In the genomic region with DNA sequence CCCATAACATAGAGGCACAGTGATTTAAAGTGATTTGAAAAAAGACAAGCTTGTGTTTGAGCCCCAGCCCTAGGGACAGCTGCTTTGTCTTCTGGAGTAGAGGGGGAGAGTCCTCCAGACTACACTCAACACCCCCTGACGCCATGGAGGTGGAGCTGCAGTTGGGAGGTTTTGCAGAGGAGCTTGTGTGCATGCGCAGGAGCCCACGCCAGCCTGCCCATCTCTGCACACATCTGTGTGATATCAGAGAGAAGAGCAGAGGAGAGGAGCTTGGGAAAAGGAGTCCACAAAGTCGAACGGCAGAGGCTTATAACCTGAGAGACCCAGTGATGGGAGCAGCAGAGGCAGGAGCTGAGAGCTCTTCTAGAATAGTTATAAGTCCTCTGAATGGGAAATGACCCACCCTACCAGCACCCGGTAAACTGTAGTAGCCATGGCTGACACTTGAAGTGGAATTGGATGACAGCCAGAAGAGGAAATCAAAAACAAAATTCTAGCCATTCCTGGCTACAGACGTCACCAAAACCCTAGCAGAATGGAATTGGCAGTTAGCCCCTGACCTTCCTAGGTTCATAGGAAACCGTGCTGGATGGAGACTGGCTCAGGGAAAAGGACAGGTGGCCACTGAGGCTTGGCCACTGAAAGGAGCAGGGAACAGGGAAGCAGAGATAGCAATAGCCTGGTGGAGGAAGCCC, we compare ENCODE assay signal across 18 cellular contexts.
A peak's percentile ranks its signal among the peaks of the same experiment; 100 is the strongest.
DNase-seq lines count a peak whose midpoint lies in the region; FAIRE-seq and TF ChIP-seq lines count a peak whose summit lies in the region.
"Had no signal": no experiment of that assay in that cellular context is flagged by ENCODE, and none has a peak within 500 bp of the region (broad histone marks: within the 10 kb centered on the region; RNA-seq: fewer than 3 reads in every experiment).

No MANE protein-coding gene starts in this region.

- H3K9me3 ChIP-seq in CD4-positive, alpha-beta memory T cell (ENCODE audit: control insufficient read depth in 1 of 2, low read length in 2 of 2) = no peaks in the 10 kb centered on the region
- no peaks in the 10 kb centered on the region for H3K9me3 ChIP-seq in suprapubic skin
- H3K9me3 ChIP-seq: right lobe of liver had no signal

- intact Hi-C loops in CD4-positive, alpha-beta memory T cell (cut with micrococcal nuclease) = no loop called here

- POLR2A ChIA-PET in CD4-positive, alpha-beta memory T cell (lab: Charles Lee; ENCODE audit: partially characterized antibody) = no interaction called here

- peak; percentile 7 for DNase-seq in A172 (ENCODE audit: low spot score)
- peak; percentile 18 for DNase-seq in EH (ENCODE audit: low read depth)
- DNase-seq in NCI-H510A (lab: John Stamatoyannopoulos, UW) = peak; percentile 8
- peak; percentile 6 for DNase-seq in fibroblast of the aortic adventitia (ENCODE audit: low read depth)
- DNase-seq in CD4-positive, alpha-beta memory T cell = no peak
- DNase-seq in activated CD4-positive, alpha-beta T cell treated with anti-CD3 and anti-CD28 coated beads, Interleukin-2, amount 50 U/mL, for 48 hours = no peak
- no peak for DNase-seq in D721Med (ENCODE audit: insufficient read length, low spot score)
- no peak for DNase-seq in suprapubic skin (ENCODE audit: low spot score in 2 of 2)
- DNase-seq: activated CD4-positive, alpha-beta memory T cell treated with anti-CD3 and anti-CD28 coated beads for 36 hours; effector CD8-positive, alpha-beta T cell; head of caudate nucleus; NCI-H2081 treated with DMSO at 0.1 percent for 48 hours; right lobe of liver; stimulated activated naive CD8-positive, alpha-beta T cell treated with anti-CD3 and anti-CD28 coated beads, Interleukin-15, Interleukin-2, amounts not matched to agents 100 U/mL and 50 U/mL, for 24 hours; T1000 had no signal

- no peak for FAIRE-seq in D721Med (lab: Jason Lieb, UNC)
- FAIRE-seq: astrocyte had no signal

- H3K27ac ChIP-seq in CD4-positive, alpha-beta memory T cell (ENCODE audit: low read depth, low read length) = no peak overlapping the region
- no peak overlapping the region for H3K27ac ChIP-seq in suprapubic skin
- H3K27ac ChIP-seq: BLaER1 treated with 17β-estradiol and CSF1 and Interleukin-3, amounts not matched to agents 10 nM and 100 nM; right lobe of liver had no signal

- H3K4me3 Mint-ChIP-seq in CD4-positive, alpha-beta memory T cell = no peak overlapping the region
- H3K4me3 Mint-ChIP-seq: activated CD4-positive, alpha-beta memory T cell treated with anti-CD3 and anti-CD28 coated beads for 36 hours; nephron had no signal

- no peaks in the 10 kb centered on the region for H3K27me3 ChIP-seq in CD4-positive, alpha-beta memory T cell (ENCODE audit: insufficient read depth, low read length)
- H3K27me3 ChIP-seq in suprapubic skin = peaks cover 8% of the 10 kb centered on the region
- H3K27me3 ChIP-seq: BLaER1 treated with 17β-estradiol and CSF1 and Interleukin-3, amounts not matched to agents 10 nM and 100 nM; right lobe of liver had no signal

- H3K36me3 Mint-ChIP-seq in CD4-positive, alpha-beta memory T cell = no peaks in the 10 kb centered on the region
- H3K36me3 Mint-ChIP-seq: activated CD4-positive, alpha-beta memory T cell treated with anti-CD3 and anti-CD28 coated beads for 36 hours had no signal

- no peak for TF ChIP-seq CTCF in fibroblast of the aortic adventitia (IDR thresholded peaks at IDR 0.05; ENCODE audit: insufficient read depth, low read length)
- no peak for TF ChIP-seq CTCF in D721Med (IDR thresholded peaks at IDR 0.05; ENCODE audit: insufficient read depth, missing control alignments)
- TF ChIP-seq CTCF in suprapubic skin (IDR thresholded peaks at IDR 0.05) = no peak

- no peak overlapping the region for H3K4me3 ChIP-seq in fibroblast of the aortic adventitia (ENCODE audit: low read depth, low read length)
- H3K4me3 ChIP-seq in CD4-positive, alpha-beta memory T cell (ENCODE audit: low read length in 2 of 2) = no peak overlapping the region
- H3K4me3 ChIP-seq in suprapubic skin = no peak overlapping the region
- H3K4me3 ChIP-seq: BLaER1 treated with 17β-estradiol and CSF1 and Interleukin-3, amounts not matched to agents 10 nM and 100 nM; right lobe of liver had no signal

- H3K9me3 Mint-ChIP-seq in CD4-positive, alpha-beta memory T cell = peaks cover 0 to 11% (median 0%) of the 10 kb centered on the region in 8 donors
- H3K9me3 Mint-ChIP-seq: nephron had no signal

- 61% methylated on average over 8 of the region's 8 CpGs for WGBS in suprapubic skin

- H3K4me1 Mint-ChIP-seq in CD4-positive, alpha-beta memory T cell = no peaks in the 10 kb centered on the region

- no peak overlapping the region for H3K27ac Mint-ChIP-seq in CD4-positive, alpha-beta memory T cell
- H3K27ac Mint-ChIP-seq: activated CD4-positive, alpha-beta memory T cell treated with anti-CD3 and anti-CD28 coated beads for 36 hours; nephron had no signal

- peaks cover 8 to 10% of the 10 kb centered on the region in 2 donors for H3K27me3 Mint-ChIP-seq in CD4-positive, alpha-beta memory T cell

- TF ChIP-seq EP300 in suprapubic skin (IDR thresholded peaks at IDR 0.05) = no peak

- H3K4me1 ChIP-seq in CD4-positive, alpha-beta memory T cell (ENCODE audit: insufficient read depth, low read length) = no peaks in the 10 kb centered on the region
- H3K4me1 ChIP-seq in suprapubic skin = peaks cover 4% of the 10 kb centered on the region
- H3K4me1 ChIP-seq: BLaER1 treated with 17β-estradiol and CSF1 and Interleukin-3, amounts not matched to agents 10 nM and 100 nM; right lobe of liver had no signal

- no peak for TF ChIP-seq POLR2A in suprapubic skin (IDR thresholded peaks at IDR 0.05)

- H3K36me3 ChIP-seq in CD4-positive, alpha-beta memory T cell (ENCODE audit: insufficient read depth, low read length) = no peaks in the 10 kb centered on the region
- H3K36me3 ChIP-seq in suprapubic skin = no peaks in the 10 kb centered on the region
- H3K36me3 ChIP-seq: BLaER1 treated with 17β-estradiol and CSF1 and Interleukin-3, amounts not matched to agents 10 nM and 100 nM; right lobe of liver had no signal

- CTCF ChIA-PET in CD4-positive, alpha-beta memory T cell (lab: Charles Lee; ENCODE audit: partially characterized antibody) = no interaction called here

Comparison
In these comparisons a context has a peak if more than half of its experiments do, and no peak if none do; other contexts are left out.
1. DNase-seq: peak in A172 (single experiment), EH (single experiment), NCI-H510A (single experiment) and fibroblast of the aortic adventitia (single experiment); none in CD4-positive, alpha-beta memory T cell (0 of 5), activated CD4-positive, alpha-beta T cell treated with anti-CD3 and anti-CD28 coated beads, Interleukin-2, amount 50 U/mL, for 48 hours (0 of 2), D721Med (single experiment) and suprapubic skin (0 of 2).